7 cellular contexts compared by ENCODE assay signal in the genomic region with DNA sequence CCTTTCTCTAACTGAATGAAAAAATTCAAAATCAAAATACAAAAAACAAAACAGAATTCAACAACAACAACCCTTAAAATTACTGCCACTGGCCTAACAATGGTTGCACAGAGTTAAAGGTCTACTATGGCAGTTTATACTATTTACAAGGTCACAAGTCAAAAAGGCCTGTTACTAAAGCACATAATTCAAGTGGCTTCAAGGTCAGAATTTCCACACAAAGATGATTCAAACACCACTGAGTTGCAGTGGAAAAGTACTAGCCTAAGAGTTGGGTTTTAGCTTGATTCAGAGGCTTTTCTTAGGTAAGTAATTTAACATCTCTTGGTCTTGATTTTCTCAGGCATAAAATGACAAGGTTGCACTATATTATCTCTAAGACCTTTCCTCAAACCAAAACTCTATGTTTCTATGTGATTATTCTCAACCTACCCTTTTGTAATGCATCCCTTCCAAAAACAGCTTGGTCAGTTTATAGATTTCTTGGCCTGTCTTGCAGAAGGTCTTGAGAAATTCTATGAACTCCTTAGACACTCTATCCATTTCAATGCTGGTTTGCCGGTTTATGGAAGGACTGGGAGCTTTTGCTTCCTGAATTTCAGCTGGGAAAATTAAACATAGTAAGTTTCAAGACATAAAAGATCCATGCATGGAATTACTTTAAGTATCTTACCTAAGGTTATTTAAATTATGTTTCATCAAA.
A peak's percentile ranks its signal among the peaks of the same experiment; 100 is the strongest.
DNase-seq lines count a peak whose midpoint lies in the region; ATAC-seq, FAIRE-seq and TF ChIP-seq lines count a peak whose summit lies in the region.
"Not testable (repeated sequence)": the region's sequence is repeated elsewhere in the genome, so short reads cannot be mapped to it uniquely, and the experiment has no call there.

No MANE protein-coding gene starts in this region.

- peak; percentile 30 for DNase-seq in HCEC 1CT
- not testable (repeated sequence) for DNase-seq in Panc1 (ENCODE audit: low read depth, low spot score); adipocyte (ENCODE audit: low read depth); colonic mucosa; keratinocyte (ENCODE audit: low read depth, low spot score); smooth muscle cell (lab: John Stamatoyannopoulos, UW; ENCODE audit: unreplicated experiment)
- DNase-seq in mesenchymal stem cell: peak; percentile 67

- not testable (repeated sequence) for H4K91ac ChIP-seq in mesenchymal stem cell (ENCODE audit: low read length)

- POLR2A ChIA-PET in Panc1 (lab: Charles Lee): interaction anchor here (0.6 kb wide), 1 partner anchor 32 kb away, joined by 3 read pairs; no protein-coding TSS in a partner anchor

- H3K27ac ChIP-seq in Panc1 (ENCODE audit: low read length) (peak overlapping the region; percentile 25; the same call in 1 of the 2 replicates), colonic mucosa (peak overlapping the region; percentile 67), smooth muscle cell (ENCODE audit: low read depth) (peak overlapping the region; percentile 80)
- not testable (repeated sequence) for H3K27ac ChIP-seq in keratinocyte (ENCODE audit: control insufficient read depth, insufficient read depth, low read length); mesenchymal stem cell (ENCODE audit: low read length, poor library complexity, severe bottlenecking)

- not testable (repeated sequence) for H3K4me1 ChIP-seq in Panc1 (ENCODE audit: control insufficient read depth, insufficient read depth, low read length); colonic mucosa; keratinocyte (ENCODE audit: control insufficient read depth, extremely low read depth, insufficient read depth, low read length); mesenchymal stem cell (ENCODE audit: control insufficient read depth, insufficient read depth, low read depth, low read length); smooth muscle cell (ENCODE audit: low read depth)
- H3K4me1 ChIP-seq in adipocyte (ENCODE audit: control insufficient read depth, insufficient read depth, low read length): peaks cover 28% of the 10 kb centered on the region

- H2AK5ac ChIP-seq in mesenchymal stem cell (ENCODE audit: low read length, severe bottlenecking): not testable (repeated sequence)

- not testable (repeated sequence) for H3K27me3 ChIP-seq in Panc1 (ENCODE audit: control insufficient read depth, insufficient read depth, low read length); adipocyte (replicated peaks; ENCODE audit: control insufficient read depth, insufficient read depth, low read length); colonic mucosa; keratinocyte (ENCODE audit: control insufficient read depth, extremely low read depth, insufficient read depth, low read length); mesenchymal stem cell (ENCODE audit: control insufficient read depth in 1 of 2, insufficient read depth in 1 of 2, low read length in 2 of 2); smooth muscle cell (ENCODE audit: low read depth)

- not testable (repeated sequence) for H3K79me2 ChIP-seq in keratinocyte (ENCODE audit: control insufficient read depth, insufficient read depth, low read length); smooth muscle cell (ENCODE audit: low read depth)

- not testable (repeated sequence) for H3K79me1 ChIP-seq in mesenchymal stem cell (replicated peaks; ENCODE audit: low read length, poor library complexity, severe bottlenecking)

- FAIRE-seq in keratinocyte (lab: Jason Lieb, UNC): peak; percentile 23

- ATAC-seq in Panc1: not testable (repeated sequence)

- not testable (repeated sequence) for H3K23ac ChIP-seq in mesenchymal stem cell (ENCODE audit: low read length in 2 of 2)

- H4K20me1 ChIP-seq in keratinocyte (ENCODE audit: control insufficient read depth, extremely low read depth, insufficient read depth, low read length); smooth muscle cell (ENCODE audit: low read depth): not testable (repeated sequence)

- intact Hi-C loops in Panc1 (cut with micrococcal nuclease; ENCODE audit: unreplicated experiment); colonic mucosa (cut with DNase I): not testable (repeated sequence)

- H3K9me3 ChIP-seq in Panc1 (ENCODE audit: control insufficient read depth, insufficient read depth, low read depth, low read length); adipocyte (ENCODE audit: control insufficient read depth, low read length); colonic mucosa; keratinocyte (ENCODE audit: control insufficient read depth, low read depth, low read length); mesenchymal stem cell (ENCODE audit: control insufficient read depth, low read length); smooth muscle cell (replicated peaks; ENCODE audit: low read depth): not testable (repeated sequence)

- H2AFZ ChIP-seq in keratinocyte (ENCODE audit: control insufficient read depth, low read length); mesenchymal stem cell (ENCODE audit: low read depth, low read length); smooth muscle cell (ENCODE audit: low read depth): not testable (repeated sequence)

- H4K8ac ChIP-seq in mesenchymal stem cell (ENCODE audit: low read length): not testable (repeated sequence)

- H2BK15ac ChIP-seq in mesenchymal stem cell (ENCODE audit: low read depth, poor library complexity, severe bottlenecking): not testable (repeated sequence)

- H3K18ac ChIP-seq in mesenchymal stem cell (ENCODE audit: low read depth in 1 of 2, low read length in 2 of 2): not testable (repeated sequence)

- CTCF ChIA-PET in Panc1 (lab: Charles Lee): not testable (repeated sequence)

- H3K9ac ChIP-seq in adipocyte (ENCODE audit: low read length) (peak overlapping the region; percentile 69), mesenchymal stem cell (ENCODE audit: low read length) (peak overlapping the region; percentile 45)
- H3K9ac ChIP-seq in colonic mucosa (ENCODE audit: low read depth in 2 of 2, low read length in 2 of 2); keratinocyte (ENCODE audit: control insufficient read depth, extremely low read depth, insufficient read depth, low read length); smooth muscle cell (ENCODE audit: low read depth): not testable (repeated sequence)

- not testable (repeated sequence) for BruUV-seq in Panc1 (replicated peaks; lab: Mats Ljungman, UMichigan)

- not testable (repeated sequence) for H3K4ac ChIP-seq in mesenchymal stem cell (ENCODE audit: low read depth in 1 of 2, low read length in 2 of 2)

- not testable (repeated sequence) for TF ChIP-seq CTCF in Panc1 (IDR thresholded peaks at IDR 0.05); colonic mucosa (IDR thresholded peaks at IDR 0.05); keratinocyte (optimal IDR thresholded peaks at IDR 0.05 in 1 of 3, IDR thresholded peaks at IDR 0.05 in 1 of 3, conservative IDR thresholded peaks at IDR 0.05 in 1 of 3; ENCODE audit: extremely low read depth in 1 of 3, insufficient read depth in 2 of 3, low read length in 3 of 3); smooth muscle cell (IDR thresholded peaks at IDR 0.05; ENCODE audit: borderline replicate concordance, insufficient read depth, poor library complexity, severe bottlenecking)

- dilution Hi-C loops in keratinocyte (cut with MboI; ENCODE audit: extremely low pct_ligation_motif_present, low sequenced_read_pairs): not testable (repeated sequence)

- in situ Hi-C loops in Panc1 (cut with HindIII; ENCODE audit: low pct_unique_long_range_greater_than_20kb, low sequenced_read_pairs): not testable (repeated sequence)

- H3F3A ChIP-seq in smooth muscle cell (ENCODE audit: low read depth): not testable (repeated sequence)

- not testable (repeated sequence) for H3K4me3 ChIP-seq in Panc1 (ENCODE audit: low read depth in 2 of 2, low read length in 2 of 2); colonic mucosa; keratinocyte (ENCODE audit: control insufficient read depth in 2 of 3, extremely low read depth in 1 of 3, insufficient read depth in 2 of 3, low read depth in 1 of 3, low read length in 3 of 3); mesenchymal stem cell (ENCODE audit: insufficient read depth in 1 of 2, low read depth in 1 of 2, low read length in 2 of 2)
- peak overlapping the region; percentile 39 for H3K4me3 ChIP-seq in adipocyte (ENCODE audit: low read length)
- H3K4me3 ChIP-seq in smooth muscle cell: peak overlapping the region; percentile 38

- WGBS in mesenchymal stem cell: no CpG with 5 or more reads among the region's 1 CpG
- WGBS in smooth muscle cell (ENCODE audit: low lambda C conversion rate): 60% methylated on average over 1 of the region's 1 CpG

- H2BK12ac ChIP-seq in mesenchymal stem cell (ENCODE audit: low read length in 2 of 2): not testable (repeated sequence)

- H2BK120ac ChIP-seq in mesenchymal stem cell (ENCODE audit: low read depth, low read length): peak overlapping the region; percentile 49

- not testable (repeated sequence) for H2BK5ac ChIP-seq in mesenchymal stem cell (ENCODE audit: low read depth, low read length, poor library complexity, severe bottlenecking)

- not testable (repeated sequence) for H3K36me3 ChIP-seq in Panc1 (ENCODE audit: control insufficient read depth, insufficient read depth, low read length); adipocyte (ENCODE audit: control insufficient read depth, insufficient read depth, low read length, severe bottlenecking); colonic mucosa; keratinocyte (ENCODE audit: control insufficient read depth in 2 of 2, extremely low read depth in 1 of 2, insufficient read depth in 2 of 2, low read length in 2 of 2); mesenchymal stem cell (ENCODE audit: control insufficient read depth in 1 of 2, insufficient read depth in 2 of 2, low read depth in 1 of 2, low read length in 2 of 2); smooth muscle cell (ENCODE audit: low read depth)

- H3K14ac ChIP-seq in mesenchymal stem cell (ENCODE audit: low read length in 2 of 2): not testable (repeated sequence)

- not testable (repeated sequence) for H3K9me1 ChIP-seq in keratinocyte (ENCODE audit: control insufficient read depth, extremely low read depth, insufficient read depth, low read length)

- H3K4me2 ChIP-seq in keratinocyte (ENCODE audit: control insufficient read depth, extremely low read depth, insufficient read depth, low read depth, low read length); mesenchymal stem cell (ENCODE audit: low read length, poor library complexity, severe bottlenecking): not testable (repeated sequence)
- peak overlapping the region; percentile 60 for H3K4me2 ChIP-seq in smooth muscle cell
